ENCODE assay signal across 8 cellular contexts in genomic region chr1:99849744-99850457, GRCh38. TPM values are rescaled to one million over a fixed set of nuclear protein-coding genes. Genes with fewer than 3 reads are reported as not detected.
A peak's percentile ranks its signal among the peaks of the same experiment; 100 is the strongest.
DNase-seq lines count a peak whose midpoint lies in the region; ATAC-seq, FAIRE-seq and TF ChIP-seq lines count a peak whose summit lies in the region.

Gene AGL, plus strand, starts transcription at chr1:99850361. Its CDS starts 682 bp downstream, at chr1:99851043.

- H3K36me3 Mint-ChIP-seq in central memory CD8-positive, alpha-beta T cell (ENCODE audit: insufficient read depth) = peaks cover 17% of the 10 kb centered on the region

- FAIRE-seq in keratinocyte (lab: Jason Lieb, UNC) = no peak

- DNase-seq in NCI-H2227 treated with DMSO at 0.1 percent for 48 hours (lab: John Stamatoyannopoulos, UW) (peak; percentile 88), keratinocyte (ENCODE audit: low read depth, low spot score) (peak; percentile 28)
- peak; percentile 69 for DNase-seq in activated CD4-positive, CD25-positive, alpha-beta regulatory T cell treated with anti-CD3 and anti-CD28 coated beads, Interleukin-2, amount 50 U/mL, for 16 hours (ENCODE audit: low read depth, low spot score)
- DNase-seq in central memory CD8-positive, alpha-beta T cell (ENCODE audit: low spot score in 2 of 2) = peak; percentile 77 to 81
- peak; percentile 92 for DNase-seq in stimulated activated CD4-positive, alpha-beta T cell treated with anti-CD3 and anti-CD28 coated beads, Interleukin-15, amount 100 ng/mL, for 24 hours

- H3K9me1 ChIP-seq in keratinocyte (ENCODE audit: control insufficient read depth, extremely low read depth, insufficient read depth, low read length) = no peaks in the 10 kb centered on the region

- H3K27me3 Mint-ChIP-seq in central memory CD8-positive, alpha-beta T cell = no peaks in the 10 kb centered on the region

- no peaks in the 10 kb centered on the region for H3K36me3 ChIP-seq in ACC112 (ENCODE audit: insufficient read depth, low read length)
- H3K36me3 ChIP-seq in keratinocyte (ENCODE audit: control insufficient read depth in 2 of 2, extremely low read depth in 1 of 2, insufficient read depth in 2 of 2, low read length in 2 of 2) = no peaks in the 10 kb centered on the region

- ATAC-seq in GM18861 (IDR thresholded peaks at IDR 0.05; ENCODE audit: unreplicated experiment) (peak; percentile 96), HG03095 (IDR thresholded peaks at IDR 0.05; ENCODE audit: unreplicated experiment) (peak; percentile 98)
- peak; percentile 95 for ATAC-seq in central memory CD8-positive, alpha-beta T cell (replicated peaks; ENCODE audit: extremely low read depth, poor library complexity, severe bottlenecking)

- H3K9me3 Mint-ChIP-seq in central memory CD8-positive, alpha-beta T cell = no peaks in the 10 kb centered on the region

- TF ChIP-seq CTCF in keratinocyte (optimal IDR thresholded peaks at IDR 0.05 in 1 of 3, IDR thresholded peaks at IDR 0.05 in 1 of 3, conservative IDR thresholded peaks at IDR 0.05 in 1 of 3; ENCODE audit: extremely low read depth in 1 of 3, insufficient read depth in 2 of 3, low read length in 3 of 3) = no peak

- H3K9ac ChIP-seq in keratinocyte (ENCODE audit: control insufficient read depth, extremely low read depth, insufficient read depth, low read length) = peak within 1 kb of the TSS; percentile 83

- H2AFZ ChIP-seq in ACC112 (ENCODE audit: low read length, unreplicated experiment) = peak within 1 kb of the TSS; percentile 93
- H2AFZ ChIP-seq in keratinocyte (ENCODE audit: control insufficient read depth, low read length) = peak within 1 kb of the TSS; percentile 96

- no peaks in the 10 kb centered on the region for H3K9me3 ChIP-seq in keratinocyte (ENCODE audit: control insufficient read depth, low read depth, low read length)

- H3K27ac ChIP-seq in ACC112 (ENCODE audit: low read depth, low read length) = no peak within 1 kb of the TSS
- peak within 1 kb of the TSS; percentile 64 for H3K27ac ChIP-seq in keratinocyte (ENCODE audit: control insufficient read depth, insufficient read depth, low read length)

- peaks cover 30% of the 10 kb centered on the region for H3K4me1 Mint-ChIP-seq in central memory CD8-positive, alpha-beta T cell

- H3K79me2 ChIP-seq in ACC112 (ENCODE audit: control insufficient read depth, insufficient read depth, low read length, unreplicated experiment) = no peaks in the 10 kb centered on the region
- no peaks in the 10 kb centered on the region for H3K79me2 ChIP-seq in keratinocyte (ENCODE audit: control insufficient read depth, insufficient read depth, low read length)

- H3K4me1 ChIP-seq in ACC112 (ENCODE audit: control insufficient read depth, insufficient read depth, low read length, unreplicated experiment) = peaks cover 13% of the 10 kb centered on the region
- H3K4me1 ChIP-seq in keratinocyte (ENCODE audit: control insufficient read depth, extremely low read depth, insufficient read depth, low read length) = peaks cover 21% of the 10 kb centered on the region

- dilution Hi-C loops in keratinocyte (cut with MboI; ENCODE audit: extremely low pct_ligation_motif_present, low sequenced_read_pairs) = no loop called here

- peak within 1 kb of the TSS; percentile 89 for H3K4me3 ChIP-seq in ACC112 (ENCODE audit: low read depth, low read length)
- H3K4me3 ChIP-seq in keratinocyte (ENCODE audit: control insufficient read depth in 2 of 3, extremely low read depth in 1 of 3, insufficient read depth in 2 of 3, low read depth in 1 of 3, low read length in 3 of 3) = peak within 1 kb of the TSS; percentile 58 to 96 (median 92)

- H4K20me1 ChIP-seq in keratinocyte (ENCODE audit: control insufficient read depth, extremely low read depth, insufficient read depth, low read length) = no peaks in the 10 kb centered on the region

- H3K4me3 Mint-ChIP-seq in central memory CD8-positive, alpha-beta T cell = peak within 1 kb of the TSS; percentile 97

- H3K27ac Mint-ChIP-seq in central memory CD8-positive, alpha-beta T cell (ENCODE audit: low read depth) = peak within 1 kb of the TSS; percentile 94

- H3K4me2 ChIP-seq in keratinocyte (ENCODE audit: control insufficient read depth, extremely low read depth, insufficient read depth, low read depth, low read length) = peak within 1 kb of the TSS; percentile 90

- H3K27me3 ChIP-seq in ACC112 (ENCODE audit: insufficient read depth, low read length) (no peaks in the 10 kb centered on the region), keratinocyte (ENCODE audit: control insufficient read depth, extremely low read depth, insufficient read depth, low read length) (no peaks in the 10 kb centered on the region)

RNA-seq across cellular contexts. Expression of gene AGL, which starts in this region (rescaled TPM):
- 5.6 to 8.2 TPM (median 6.1 TPM) in 3 replicates for polyA plus RNA-seq in keratinocyte
- polyA plus RNA-seq in keratinocyte (2011; ENCODE audit: low read depth) = 7.3 TPM
- 3.4 and 6.3 TPM in 2 replicates for polyA plus RNA-seq in keratinocyte (2011; cell fraction: cytosol; rRNA removed)
- polyA plus RNA-seq in keratinocyte (2011; cell fraction: nucleus; rRNA removed) = 8.9 and 11.9 TPM in 2 replicates
- polyA plus RNA-seq in keratinocyte (2012; ENCODE audit: low replicate concordance) = 4.8 and 8.8 TPM in 2 replicates
- polyA minus RNA-seq in keratinocyte = 3.6 to 25.4 TPM (median 13.2 TPM) in 3 replicates
- 6.3 TPM for polyA minus RNA-seq in keratinocyte (2011; cell fraction: cytosol; rRNA and poly(A)+ RNA removed)
- 12.6 and 23.3 TPM in 2 replicates for polyA minus RNA-seq in keratinocyte (2011; cell fraction: nucleus; rRNA and poly(A)+ RNA removed)

Comparison
In these comparisons a context has a peak if more than half of its experiments do, and no peak if none do; other contexts are left out.
1. DNase-seq: peak in every context shown above with its lines; median percentile 92 in stimulated activated CD4-positive, alpha-beta T cell treated with anti-CD3 and anti-CD28 coated beads, Interleukin-15, amount 100 ng/mL, for 24 hours; 88 in NCI-H2227 treated with DMSO at 0.1 percent for 48 hours; 79 in central memory CD8-positive, alpha-beta T cell; 69 in activated CD4-positive, CD25-positive, alpha-beta regulatory T cell treated with anti-CD3 and anti-CD28 coated beads, Interleukin-2, amount 50 U/mL, for 16 hours; 28 in keratinocyte.